Comparison of ENCODE assay signal across 26 cellular contexts in the genomic region with DNA sequence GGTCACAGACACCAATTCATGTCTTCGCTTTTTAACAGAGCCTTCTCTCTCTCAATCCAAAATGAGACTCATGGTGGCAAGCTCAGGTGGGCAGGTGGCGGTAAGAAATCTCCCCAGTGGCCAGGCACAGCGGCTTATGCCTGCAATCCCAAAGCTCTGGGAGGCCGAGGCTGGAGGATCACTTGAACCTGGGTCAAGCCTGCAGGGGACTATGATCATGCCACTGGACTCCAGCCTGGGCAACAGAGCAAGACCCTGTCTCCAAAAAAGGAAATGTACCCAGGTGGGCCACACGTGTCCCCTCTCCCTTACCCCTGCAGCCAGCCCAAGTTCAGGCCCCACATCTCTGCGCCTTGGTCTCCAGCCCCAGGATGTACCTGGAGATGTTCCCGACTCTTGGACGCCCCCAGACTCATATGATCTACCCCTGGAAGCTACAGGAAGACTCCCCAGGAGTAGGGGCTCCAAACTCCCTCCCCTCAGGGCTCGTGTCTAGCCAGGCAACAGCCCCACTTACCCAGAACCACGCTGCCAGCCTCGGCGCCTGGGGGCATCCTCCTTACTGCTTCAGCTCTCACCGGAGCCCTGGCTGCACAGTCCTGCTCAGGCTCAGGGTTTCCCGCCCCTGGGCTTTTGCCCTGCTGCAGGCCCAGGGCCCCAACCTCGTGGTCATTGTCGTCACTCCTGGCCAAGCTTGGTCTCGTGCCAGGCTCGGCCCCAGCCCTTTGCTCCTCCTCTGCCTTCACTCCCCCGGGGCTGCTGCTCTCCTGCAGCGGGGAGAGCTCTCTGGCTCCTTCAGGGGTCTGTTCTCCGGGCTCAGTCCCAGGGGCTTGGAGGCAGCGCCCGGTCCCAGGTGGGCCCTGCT. TPM values are rescaled to one million over a fixed set of nuclear protein-coding genes. Genes with fewer than 3 reads are reported as not detected.
A peak's percentile ranks its signal among the peaks of the same experiment; 100 is the strongest.
DNase-seq lines count a peak whose midpoint lies in the region; ATAC-seq lines count a peak whose summit lies in the region.
"Had no signal": no experiment of that assay in that cellular context is flagged by ENCODE, and none has a peak within 500 bp of the region (broad histone marks: within the 10 kb centered on the region; RNA-seq: fewer than 3 reads in every experiment).

No MANE protein-coding gene starts in this region.

- intact Hi-C loops in Right ventricle myocardium superior (cut with DNase I), result loop anchor here (5.0 kb wide), 1 partner anchor 70 kb away; no protein-coding TSS in a partner anchor
- intact Hi-C loops in naive thymus-derived CD4-positive, alpha-beta T cell (cut with micrococcal nuclease), result no loop called here

- no peaks in the 10 kb centered on the region for H3K36me3 Mint-ChIP-seq in naive thymus-derived CD4-positive, alpha-beta T cell
- H3K36me3 Mint-ChIP-seq: activated naive CD8-positive, alpha-beta T cell treated with anti-CD3 and anti-CD28 coated beads for 36 hours; naive thymus-derived CD8-positive, alpha-beta T cell had no signal

- H3K4me3 ChIP-seq in SJCRH30, result no peak overlapping the region
- H3K4me3 ChIP-seq in naive thymus-derived CD4-positive, alpha-beta T cell (ENCODE audit: low read length), result no peak overlapping the region
- H3K4me3 ChIP-seq: tibial artery had no signal

- no peak overlapping the region for H3K27ac Mint-ChIP-seq in naive thymus-derived CD4-positive, alpha-beta T cell
- H3K27ac Mint-ChIP-seq: activated naive CD8-positive, alpha-beta T cell treated with anti-CD3 and anti-CD28 coated beads for 36 hours; activated T-helper 17 cell treated with anti-CD3 and anti-CD28 coated beads, Interleukin-2, amount 50 U/mL, for 72 hours; naive thymus-derived CD8-positive, alpha-beta T cell; stimulated activated naive CD8-positive, alpha-beta T cell treated with anti-CD3 and anti-CD28 coated beads, Interleukin-15, Interleukin-2, amounts not matched to agents 100 ng/mL and 50 ng/mL, for 24 hours had no signal

- H3K27me3 ChIP-seq in SJCRH30, result no peaks in the 10 kb centered on the region
- no peaks in the 10 kb centered on the region for H3K27me3 ChIP-seq in naive thymus-derived CD4-positive, alpha-beta T cell (ENCODE audit: control insufficient read depth in 2 of 2, insufficient read depth in 2 of 2, low read length in 2 of 2)
- H3K27me3 ChIP-seq: tibial artery had no signal

- peaks cover 0 to 1% (median 0%) of the 10 kb centered on the region in 7 donors for H3K4me1 Mint-ChIP-seq in naive thymus-derived CD4-positive, alpha-beta T cell
- H3K4me1 Mint-ChIP-seq: activated naive CD8-positive, alpha-beta T cell treated with anti-CD3 and anti-CD28 coated beads for 36 hours; activated T-helper 17 cell treated with anti-CD3 and anti-CD28 coated beads, Interleukin-2, amount 50 U/mL, for 72 hours; naive thymus-derived CD8-positive, alpha-beta T cell had no signal

- POLR2A ChIA-PET in naive thymus-derived CD4-positive, alpha-beta T cell (lab: Charles Lee), result no interaction called here

- H3K4me1 ChIP-seq in SJCRH30, result no peaks in the 10 kb centered on the region; the same call in 1 of the 2 replicates
- no peaks in the 10 kb centered on the region for H3K4me1 ChIP-seq in naive thymus-derived CD4-positive, alpha-beta T cell (ENCODE audit: control insufficient read depth in 2 of 2, insufficient read depth in 2 of 2, low read length in 2 of 2)
- H3K4me1 ChIP-seq: tibial artery had no signal

- H3K27me3 Mint-ChIP-seq in naive thymus-derived CD4-positive, alpha-beta T cell, result no peaks in the 10 kb centered on the region
- H3K27me3 Mint-ChIP-seq: activated naive CD8-positive, alpha-beta T cell treated with anti-CD3 and anti-CD28 coated beads for 36 hours; activated T-helper 17 cell treated with anti-CD3 and anti-CD28 coated beads, Interleukin-2, amount 50 U/mL, for 72 hours; naive thymus-derived CD8-positive, alpha-beta T cell; stimulated activated naive CD8-positive, alpha-beta T cell treated with anti-CD3 and anti-CD28 coated beads, Interleukin-15, Interleukin-2, amounts not matched to agents 100 ng/mL and 50 ng/mL, for 24 hours had no signal

- peak; percentile 14 for DNase-seq in AG20443 (ENCODE audit: low spot score)
- peak; percentile 41 to 54 for DNase-seq in SJCRH30
- no peak for DNase-seq in Right ventricle myocardium superior
- peak; percentile 45 for DNase-seq in left kidney (ENCODE audit: low read depth, low spot score)
- no peak for DNase-seq in naive thymus-derived CD4-positive, alpha-beta T cell
- DNase-seq in kidney glomerular epithelial cell (lab: John Stamatoyannopoulos, UW), result no peak
- DNase-seq in amygdala (lab: John Stamatoyannopoulos, UW), result no peak
- DNase-seq in activated naive CD4-positive, alpha-beta T cell treated with Interleukin-2 at 50 U/mL for 16 hours, result no peak
- DNase-seq: activated CD4-positive, alpha-beta T cell treated with anti-CD3 and anti-CD28 coated beads, Interleukin-2, amount 50 U/mL, for 48 hours; activated CD8-positive, alpha-beta memory T cell treated with anti-CD3 and anti-CD28 coated beads, Interleukin-2, amount 50 U/mL, for 4 hours; activated naive CD8-positive, alpha-beta T cell treated with anti-CD3 and anti-CD28 coated beads for 36 hours; DMS153; glutamatergic neuron; midbrain; naive thymus-derived CD8-positive, alpha-beta T cell; NCI-H1092; NCI-H187 treated with DMSO at 0.1 percent for 48 hours; NCI-H2171 treated with DMSO at 0.1 percent for 48 hours; NCI-H524 treated with DMSO at 0.1 percent for 48 hours; occipital lobe; T-helper 1 cell; tibial artery had no signal

- ATAC-seq in Right ventricle myocardium superior (ENCODE audit: poor library complexity), result peak; percentile 38
- no peak for ATAC-seq in naive thymus-derived CD4-positive, alpha-beta T cell
- ATAC-seq: activated CD4-positive, CD25-positive, alpha-beta regulatory T cell treated with anti-CD3 and anti-CD28 coated beads, Interleukin-2, amount 50 U/mL, for 24 hours; activated T-helper 17 cell treated with anti-CD3 and anti-CD28 coated beads, Interleukin-2, amount 50 U/mL, for 72 hours; naive thymus-derived CD8-positive, alpha-beta T cell; Panc1 had no signal

- H3K9me3 ChIP-seq in SJCRH30 (replicated peaks), result no peaks in the 10 kb centered on the region
- H3K9me3 ChIP-seq in naive thymus-derived CD4-positive, alpha-beta T cell (ENCODE audit: control insufficient read depth in 2 of 3, low read length in 3 of 3), result no peaks in the 10 kb centered on the region
- H3K9me3 ChIP-seq: tibial artery had no signal

- no peaks in the 10 kb centered on the region for H3K9me3 Mint-ChIP-seq in naive thymus-derived CD4-positive, alpha-beta T cell
- H3K9me3 Mint-ChIP-seq: activated naive CD8-positive, alpha-beta T cell treated with anti-CD3 and anti-CD28 coated beads for 36 hours; activated T-helper 17 cell treated with anti-CD3 and anti-CD28 coated beads, Interleukin-2, amount 50 U/mL, for 72 hours; naive thymus-derived CD8-positive, alpha-beta T cell; stimulated activated naive CD8-positive, alpha-beta T cell treated with anti-CD3 and anti-CD28 coated beads, Interleukin-15, Interleukin-2, amounts not matched to agents 100 ng/mL and 50 ng/mL, for 24 hours had no signal

- H3K4me3 Mint-ChIP-seq in naive thymus-derived CD4-positive, alpha-beta T cell, result no peak overlapping the region
- H3K4me3 Mint-ChIP-seq: activated naive CD8-positive, alpha-beta T cell treated with anti-CD3 and anti-CD28 coated beads for 36 hours; activated T-helper 17 cell treated with anti-CD3 and anti-CD28 coated beads, Interleukin-2, amount 50 U/mL, for 72 hours; naive thymus-derived CD8-positive, alpha-beta T cell; stimulated activated naive CD8-positive, alpha-beta T cell treated with anti-CD3 and anti-CD28 coated beads, Interleukin-15, Interleukin-2, amounts not matched to agents 100 ng/mL and 50 ng/mL, for 24 hours had no signal

- CTCF ChIA-PET in naive thymus-derived CD4-positive, alpha-beta T cell (lab: Charles Lee), result no interaction called here

- H3K27ac ChIP-seq in SJCRH30, result no peak overlapping the region
- no peak overlapping the region for H3K27ac ChIP-seq in naive thymus-derived CD4-positive, alpha-beta T cell (ENCODE audit: low read depth, low read length)
- H3K27ac ChIP-seq: tibial artery had no signal

- no peaks in the 10 kb centered on the region for H3K36me3 ChIP-seq in SJCRH30
- H3K36me3 ChIP-seq in naive thymus-derived CD4-positive, alpha-beta T cell (ENCODE audit: control insufficient read depth in 2 of 3, insufficient read depth in 3 of 3, low read length in 3 of 3), result no peaks in the 10 kb centered on the region
- H3K36me3 ChIP-seq: tibial artery had no signal

RNA-seq across cellular contexts. Expression of a gene that starts 16.2 kb away (rescaled TPM):
- 0.25 and 0.26 TPM in 2 replicates for total RNA-seq in SJCRH30 (2014; rRNA removed; shearing (Covaris generic))
- 304 TPM for total RNA-seq in Right ventricle myocardium superior
- under 1 TPM in 2 of 5 experiments, not detected in 3; 0.20 to 0.42 TPM for total RNA-seq in naive thymus-derived CD4-positive, alpha-beta T cell
- polyA plus RNA-seq in naive thymus-derived CD4-positive, alpha-beta T cell, result not detected
- polyA plus RNA-seq: naive thymus-derived CD8-positive, alpha-beta T cell had no signal

RNA-seq across cellular contexts. Expression of a gene that starts 42.5 kb away (rescaled TPM):
- total RNA-seq in SJCRH30 (2014; rRNA removed; shearing (Covaris generic)), result 75.4 and 77.1 TPM in 2 replicates
- total RNA-seq in Right ventricle myocardium superior, result 1.9 TPM
- total RNA-seq in naive thymus-derived CD4-positive, alpha-beta T cell, result 10 to 100 TPM in 1 of 5 experiments, 1 to 10 TPM in 4; 2.7 to 27.3 (median 5.1) TPM
- 1 to 10 TPM; 1.1 to 1.4 TPM for polyA plus RNA-seq in naive thymus-derived CD4-positive, alpha-beta T cell

RNA-seq across cellular contexts. Expression of a gene that starts 42.9 kb away (rescaled TPM):
- 97.8 and 99.8 TPM in 2 replicates for total RNA-seq in SJCRH30 (2014; rRNA removed; shearing (Covaris generic))
- 89.0 TPM for total RNA-seq in Right ventricle myocardium superior
- total RNA-seq in naive thymus-derived CD4-positive, alpha-beta T cell, result 10 to 100 TPM; 53.8 to 93.0 (median 85.8) TPM
- 10 to 100 TPM; 73.0 to 85.7 TPM for polyA plus RNA-seq in naive thymus-derived CD4-positive, alpha-beta T cell

Comparison
In these comparisons a context has a peak if more than half of its experiments do, and no peak if none do; other contexts are left out.
1. DNase-seq: peak in AG20443 (single experiment), SJCRH30 (2 of 2) and left kidney (single experiment); none in Right ventricle myocardium superior (single experiment), naive thymus-derived CD4-positive, alpha-beta T cell (0 of 9), kidney glomerular epithelial cell (single experiment), amygdala (0 of 56) and activated naive CD4-positive, alpha-beta T cell treated with Interleukin-2 at 50 U/mL for 16 hours (single experiment).
2. RNA of a gene that starts 16.2 kb away (total RNA-seq): 304 TPM in Right ventricle myocardium superior (single experiment); 0.25 to 0.26 TPM in SJCRH30 and 0.20 to 0.42 TPM in naive thymus-derived CD4-positive, alpha-beta T cell; every median in the first group is over 100 times any median in the second.